8 cellular contexts compared by ENCODE assay signal in genomic region chr7:90596745-90597526, GRCh38. TPM values are rescaled to one million over a fixed set of nuclear protein-coding genes. Genes with fewer than 3 reads are reported as not detected.
DNase-seq lines count a peak whose midpoint lies in the region; ATAC-seq, FAIRE-seq and TF ChIP-seq lines count a peak whose summit lies in the region.

No MANE protein-coding gene starts in this region.

- H3K36me3 Mint-ChIP-seq in activated CD4-positive, alpha-beta T cell treated with anti-CD3 and anti-CD28 coated beads for 36 hours (ENCODE audit: low read depth), result no peaks in the 10 kb centered on the region
- H3K36me3 Mint-ChIP-seq in GM23338 (ENCODE audit: low read depth), result no peaks in the 10 kb centered on the region; the same call in 1 of the 3 replicates
- no peaks in the 10 kb centered on the region for H3K36me3 Mint-ChIP-seq in stimulated activated naive CD8-positive, alpha-beta T cell treated with anti-CD3 and anti-CD28 coated beads, Interleukin-15, Interleukin-2, amounts not matched to agents 100 ng/mL and 50 ng/mL, for 24 hours (ENCODE audit: low read depth)

- POLR2A ChIA-PET in activated CD4-positive, alpha-beta T cell treated with anti-CD3 and anti-CD28 coated beads for 36 hours (lab: Charles Lee), result no interaction called here

- peaks cover 20% of the 10 kb centered on the region for H3K4me1 Mint-ChIP-seq in activated CD4-positive, alpha-beta T cell treated with anti-CD3 and anti-CD28 coated beads for 36 hours
- H3K4me1 Mint-ChIP-seq in GM23338, result peaks cover 55% of the 10 kb centered on the region
- H3K4me1 Mint-ChIP-seq in stimulated activated naive CD8-positive, alpha-beta T cell treated with anti-CD3 and anti-CD28 coated beads, Interleukin-15, Interleukin-2, amounts not matched to agents 100 ng/mL and 50 ng/mL, for 24 hours (ENCODE audit: low read depth), result peaks cover 43% of the 10 kb centered on the region

- peaks cover 49% of the 10 kb centered on the region for H3K27me3 Mint-ChIP-seq in activated CD4-positive, alpha-beta T cell treated with anti-CD3 and anti-CD28 coated beads for 36 hours
- peaks cover 12% of the 10 kb centered on the region for H3K27me3 Mint-ChIP-seq in GM23338 (ENCODE audit: insufficient read depth, low read depth, poor library complexity)
- H3K27me3 Mint-ChIP-seq in stimulated activated naive CD8-positive, alpha-beta T cell treated with anti-CD3 and anti-CD28 coated beads, Interleukin-15, Interleukin-2, amounts not matched to agents 100 ng/mL and 50 ng/mL, for 24 hours, result peaks cover 70% of the 10 kb centered on the region

- H3F3A ChIP-seq in GM23338 (replicated peaks; ENCODE audit: low read depth), result no peaks in the 10 kb centered on the region

- dilution Hi-C loops in keratinocyte (cut with MboI; ENCODE audit: extremely low pct_ligation_motif_present, low sequenced_read_pairs), result no loop called here

- in situ Hi-C loops in astrocyte of the spinal cord (cut with HindIII; ENCODE audit: low sequenced_read_pairs), result no loop called here

- intact Hi-C loops in activated CD4-positive, alpha-beta T cell treated with anti-CD3 and anti-CD28 coated beads for 36 hours (cut with DNase I, micrococcal nuclease), result loop anchor here (5.0 kb wide), 2 partner anchors 250 to 665 kb away; partner anchors contain the start of genes FZD1 (in 1 of the 2) and GTPBP10 (in 1 of the 2)

- no peaks in the 10 kb centered on the region for H3K9me3 ChIP-seq in keratinocyte (ENCODE audit: control insufficient read depth, low read depth, low read length)

- H3K36me3 ChIP-seq in GM23338 (ENCODE audit: insufficient read depth) (no peaks in the 10 kb centered on the region), keratinocyte (ENCODE audit: control insufficient read depth in 2 of 2, extremely low read depth in 1 of 2, insufficient read depth in 2 of 2, low read length in 2 of 2) (no peaks in the 10 kb centered on the region)

- H3K27ac ChIP-seq in GM23338 (ENCODE audit: low read depth), result no peak overlapping the region
- no peak overlapping the region for H3K27ac ChIP-seq in keratinocyte (ENCODE audit: control insufficient read depth, insufficient read depth, low read length)

- H3K27me3 ChIP-seq in GM23338 (ENCODE audit: insufficient read depth) (peaks cover 12% of the 10 kb centered on the region), keratinocyte (ENCODE audit: control insufficient read depth, extremely low read depth, insufficient read depth, low read length) (peaks cover 7% of the 10 kb centered on the region)

- H3K9me3 Mint-ChIP-seq in activated CD4-positive, alpha-beta T cell treated with anti-CD3 and anti-CD28 coated beads for 36 hours (ENCODE audit: low read depth), result no peaks in the 10 kb centered on the region
- H3K9me3 Mint-ChIP-seq in GM23338, result no peaks in the 10 kb centered on the region
- H3K9me3 Mint-ChIP-seq in stimulated activated naive CD8-positive, alpha-beta T cell treated with anti-CD3 and anti-CD28 coated beads, Interleukin-15, Interleukin-2, amounts not matched to agents 100 ng/mL and 50 ng/mL, for 24 hours, result no peaks in the 10 kb centered on the region

- peak; percentile 67 for FAIRE-seq in keratinocyte (lab: Jason Lieb, UNC)

- H4K20me1 ChIP-seq in GM23338 (replicated peaks; ENCODE audit: insufficient read depth) (no peaks in the 10 kb centered on the region; the same call in 1 of the 2 replicates), keratinocyte (ENCODE audit: control insufficient read depth, extremely low read depth, insufficient read depth, low read length) (no peaks in the 10 kb centered on the region)

- H3K4me3 ChIP-seq in GM23338 (peak overlapping the region; percentile 79), astrocyte of the spinal cord (ENCODE audit: low read depth, low read length) (peak overlapping the region; percentile 84), keratinocyte (ENCODE audit: control insufficient read depth in 2 of 3, extremely low read depth in 1 of 3, insufficient read depth in 2 of 3, low read depth in 1 of 3, low read length in 3 of 3) (peak overlapping the region; percentile 59 to 74 (median 73))

- no peak for ATAC-seq in activated CD4-positive, alpha-beta T cell treated with anti-CD3 and anti-CD28 coated beads for 36 hours
- peak; percentile 23 for ATAC-seq in GM23338

- no peaks in the 10 kb centered on the region for H3K9me1 ChIP-seq in keratinocyte (ENCODE audit: control insufficient read depth, extremely low read depth, insufficient read depth, low read length)

- CTCF ChIA-PET in activated CD4-positive, alpha-beta T cell treated with anti-CD3 and anti-CD28 coated beads for 36 hours (lab: Charles Lee), result interaction anchor here (0.6 to 0.8 kb wide), 2 partner anchors 28 to 655 kb away, joined by 3 read pairs; no protein-coding TSS in a partner anchor

- DNase-seq in activated CD4-positive, alpha-beta T cell treated with anti-CD3 and anti-CD28 coated beads for 36 hours, result no peak
- DNase-seq in activated CD4-positive, alpha-beta T cell treated with anti-CD3 and anti-CD28 coated beads, Interleukin-2, amount 50 U/mL, for 48 hours, result no peak
- DNase-seq in GM23338 (ENCODE audit: low spot score) (peak; percentile 39), Kasumi-1 (lab: John Stamatoyannopoulos, UW) (peak; percentile 49 to 59), astrocyte of the spinal cord (ENCODE audit: low read depth, low spot score) (peak; percentile 58), keratinocyte (ENCODE audit: low read depth, low spot score) (no peak)
- no peak for DNase-seq in stimulated activated CD4-positive, alpha-beta T cell treated with anti-CD3 and anti-CD28 coated beads, Interleukin-12 subunit alpha, Interleukin-12 subunit beta, amount 100 ng/mL, for 4 hours

- no peaks in the 10 kb centered on the region for H3K9me2 ChIP-seq in GM23338 (ENCODE audit: insufficient read depth)

- TF ChIP-seq CTCF in GM23338 (conservative IDR thresholded peaks at IDR 0.05; ENCODE audit: low read depth in 2 of 2) (no peak), astrocyte of the spinal cord (IDR thresholded peaks at IDR 0.05; ENCODE audit: low read depth, low read length) (no peak), keratinocyte (optimal IDR thresholded peaks at IDR 0.05 in 1 of 3, IDR thresholded peaks at IDR 0.05 in 1 of 3, conservative IDR thresholded peaks at IDR 0.05 in 1 of 3; ENCODE audit: extremely low read depth in 1 of 3, insufficient read depth in 2 of 3, low read length in 3 of 3) (no peak)

- peak overlapping the region; percentile 67 for H3K4me3 Mint-ChIP-seq in activated CD4-positive, alpha-beta T cell treated with anti-CD3 and anti-CD28 coated beads for 36 hours
- peak overlapping the region; percentile 95 for H3K4me3 Mint-ChIP-seq in GM23338
- H3K4me3 Mint-ChIP-seq in stimulated activated naive CD8-positive, alpha-beta T cell treated with anti-CD3 and anti-CD28 coated beads, Interleukin-15, Interleukin-2, amounts not matched to agents 100 ng/mL and 50 ng/mL, for 24 hours, result peak overlapping the region; percentile 84

- H3K4me2 ChIP-seq in GM23338 (peak overlapping the region; percentile 89), keratinocyte (ENCODE audit: control insufficient read depth, extremely low read depth, insufficient read depth, low read depth, low read length) (peak overlapping the region; percentile 90)

- peaks cover 49% of the 10 kb centered on the region for H3K79me2 ChIP-seq in GM23338 (replicated peaks; ENCODE audit: insufficient read depth)
- peaks cover 2% of the 10 kb centered on the region for H3K79me2 ChIP-seq in keratinocyte (ENCODE audit: control insufficient read depth, insufficient read depth, low read length)

- H2AFZ ChIP-seq in GM23338 (peak overlapping the region; percentile 61), keratinocyte (ENCODE audit: control insufficient read depth, low read length) (peak overlapping the region; percentile 78)

- no peak overlapping the region for H3K27ac Mint-ChIP-seq in activated CD4-positive, alpha-beta T cell treated with anti-CD3 and anti-CD28 coated beads for 36 hours
- H3K27ac Mint-ChIP-seq in GM23338, result peak overlapping the region; percentile 59; the same call in 1 of the 2 replicates
- H3K27ac Mint-ChIP-seq in stimulated activated naive CD8-positive, alpha-beta T cell treated with anti-CD3 and anti-CD28 coated beads, Interleukin-15, Interleukin-2, amounts not matched to agents 100 ng/mL and 50 ng/mL, for 24 hours, result peak overlapping the region; percentile 45

- H3K9ac ChIP-seq in keratinocyte (ENCODE audit: control insufficient read depth, extremely low read depth, insufficient read depth, low read length), result peak overlapping the region; percentile 61

- H3K4me1 ChIP-seq in GM23338 (ENCODE audit: insufficient read depth), result peaks cover 34% of the 10 kb centered on the region
- peaks cover 14% of the 10 kb centered on the region for H3K4me1 ChIP-seq in keratinocyte (ENCODE audit: control insufficient read depth, extremely low read depth, insufficient read depth, low read length)

TF ChIP-seq in GM23338, 12 proteins besides CTCF, POLR2A, EP300 and RAD21 (continues in another document):
- TF ChIP-seq JUNB (IDR thresholded peaks at IDR 0.05; ENCODE audit: unreplicated experiment) (no peak), ZNF114 (CRISPR knock-in tag; IDR thresholded peaks at IDR 0.05) (no peak), POLR2AphosphoS5 (IDR thresholded peaks at IDR 0.05; ENCODE audit: low read depth) (no peak)
- TF ChIP-seq, protein P1, sequence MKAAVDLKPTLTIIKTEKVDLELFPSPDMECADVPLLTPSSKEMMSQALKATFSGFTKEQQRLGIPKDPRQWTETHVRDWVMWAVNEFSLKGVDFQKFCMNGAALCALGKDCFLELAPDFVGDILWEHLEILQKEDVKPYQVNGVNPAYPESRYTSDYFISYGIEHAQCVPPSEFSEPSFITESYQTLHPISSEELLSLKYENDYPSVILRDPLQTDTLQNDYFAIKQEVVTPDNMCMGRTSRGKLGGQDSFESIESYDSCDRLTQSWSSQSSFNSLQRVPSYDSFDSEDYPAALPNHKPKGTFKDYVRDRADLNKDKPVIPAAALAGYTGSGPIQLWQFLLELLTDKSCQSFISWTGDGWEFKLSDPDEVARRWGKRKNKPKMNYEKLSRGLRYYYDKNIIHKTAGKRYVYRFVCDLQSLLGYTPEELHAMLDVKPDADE (IDR thresholded peaks at IDR 0.05), result no peak

RNA-seq across cellular contexts. Expression of gene CDK14, which starts 0.8 kb away (rescaled TPM):
- under 1 TPM; 0.80 to 0.84 TPM for total RNA-seq in activated CD4-positive, alpha-beta T cell treated with anti-CD3 and anti-CD28 coated beads for 36 hours
- 24.0 and 25.9 TPM in 2 replicates for total RNA-seq in GM23338 (2014; rRNA removed; shearing (Covaris generic))
- 10.1 and 11.2 TPM in 2 replicates for polyA plus RNA-seq in GM23338 (2016; fragmentation: Nextera tagmentation; extraction: Ambion mirVana)
- polyA plus RNA-seq in keratinocyte, result 3.5 to 4.0 TPM (median 3.7 TPM) in 3 replicates
- 2.2 TPM for polyA plus RNA-seq in keratinocyte (2011; ENCODE audit: low read depth)
- 2.3 and 4.6 TPM in 2 replicates for polyA plus RNA-seq in keratinocyte (2011; cell fraction: cytosol; rRNA removed)
- polyA plus RNA-seq in keratinocyte (2011; cell fraction: nucleus; rRNA removed), result 2.7 and 4.0 TPM in 2 replicates
- polyA plus RNA-seq in keratinocyte (2012; ENCODE audit: low replicate concordance), result 1.6 and 3.2 TPM in 2 replicates
- polyA minus RNA-seq in keratinocyte, result 1.6 to 8.9 TPM (median 8.7 TPM) in 3 replicates
- polyA minus RNA-seq in keratinocyte (2011; cell fraction: cytosol; rRNA and poly(A)+ RNA removed), result 3.5 TPM
- polyA minus RNA-seq in keratinocyte (2011; cell fraction: nucleus; rRNA and poly(A)+ RNA removed), result 8.3 and 16.8 TPM in 2 replicates

Comparison
In these comparisons a context has a peak if more than half of its experiments do, and no peak if none do; other contexts are left out.
1. DNase-seq: peak in GM23338 (single experiment), Kasumi-1 (2 of 2) and astrocyte of the spinal cord (single experiment); none in activated CD4-positive, alpha-beta T cell treated with anti-CD3 and anti-CD28 coated beads for 36 hours (single experiment), activated CD4-positive, alpha-beta T cell treated with anti-CD3 and anti-CD28 coated beads, Interleukin-2, amount 50 U/mL, for 48 hours (0 of 2), keratinocyte (single experiment) and stimulated activated CD4-positive, alpha-beta T cell treated with anti-CD3 and anti-CD28 coated beads, Interleukin-12 subunit alpha, Interleukin-12 subunit beta, amount 100 ng/mL, for 4 hours (single experiment).
2. RNA of gene CDK14, which starts 0.8 kb away (total RNA-seq): 24.0 to 25.9 TPM in GM23338; 0.80 to 0.84 TPM in activated CD4-positive, alpha-beta T cell treated with anti-CD3 and anti-CD28 coated beads for 36 hours; every median in the first group is over 10 times any median in the second.
3. Peak in every context shown above with its lines, with median percentiles within 50 percentile points of each other: H3K4me3 Mint-ChIP-seq and H3K4me3 ChIP-seq.